27 cellular contexts compared by ENCODE assay signal in the genomic region with DNA sequence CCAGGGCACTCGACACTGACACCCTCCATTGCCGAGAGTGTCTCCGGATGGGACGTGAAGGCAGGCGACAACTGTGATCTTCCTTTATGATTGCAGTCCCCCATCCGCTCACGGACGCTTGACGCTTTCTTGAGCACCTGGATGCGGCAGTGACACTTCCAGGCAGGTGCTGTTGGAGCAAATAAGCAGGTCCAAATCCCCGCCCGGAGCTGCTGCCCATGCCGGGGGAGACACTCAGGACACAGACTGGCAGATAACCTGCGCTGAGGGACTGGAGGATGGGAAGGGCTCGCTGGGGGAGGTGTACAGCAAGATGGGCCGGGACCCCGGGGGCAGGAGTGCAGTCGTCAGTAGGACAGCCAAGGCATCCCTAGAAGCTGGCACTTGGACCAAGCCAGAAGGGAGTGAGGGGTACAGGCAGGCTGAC.
"Had no signal": no experiment of that assay in that cellular context is flagged by ENCODE, and none has a peak within 500 bp of the region (broad histone marks: within the 10 kb centered on the region; RNA-seq: fewer than 3 reads in every experiment).

No MANE protein-coding gene starts in this region.

- H3K27me3 ChIP-seq: Peyer's patch had no signal

- ATAC-seq: activated CD8-positive, alpha-beta memory T cell treated with anti-CD3 and anti-CD28 coated beads, Interleukin-2, amount 10 ng/mL, durations not matched to agents 7 days and 5 days; activated CD8-positive, alpha-beta T cell treated with anti-CD3 and anti-CD28 coated beads, Interleukin-2, amount 10 ng/mL, durations not matched to agents 7 days and 5 days; SK-N-SH treated with all-trans-retinoic acid at 6 μM for 48 hours; WTC11 had no signal

- H3K27me3 Mint-ChIP-seq: activated CD8-positive, alpha-beta memory T cell treated with anti-CD3 and anti-CD28 coated beads, Interleukin-2, amount 10 ng/mL, durations not matched to agents 7 days and 5 days; activated naive CD4-positive, alpha-beta T cell treated with anti-CD3 and anti-CD28 coated beads, Interleukin-2, amount 50 U/mL, for 24 hours had no signal

- H3K4me3 Mint-ChIP-seq: activated CD8-positive, alpha-beta memory T cell treated with anti-CD3 and anti-CD28 coated beads, Interleukin-2, amount 10 ng/mL, durations not matched to agents 7 days and 5 days; activated CD8-positive, alpha-beta T cell treated with anti-CD3 and anti-CD28 coated beads, Interleukin-2, amount 10 ng/mL, durations not matched to agents 7 days and 5 days; activated naive CD4-positive, alpha-beta T cell treated with anti-CD3 and anti-CD28 coated beads, Interleukin-2, amount 50 U/mL, for 24 hours; activated T-cell treated with anti-CD3 and anti-CD28 coated beads, Interleukin-2, amount 50 U/mL, for 24 hours; activated T-helper 1 cell treated with anti-CD3 and anti-CD28 coated beads, Interleukin-12 subunit alpha, Interleukin-12 subunit beta, Interleukin-2, Interleukin-4 antibody, amounts not matched to agents 30 ng/mL and 10 ng/mL and 1 ng/mL, durations not matched to agents 14 hours and 24 hours and 36 hours; IgD-negative memory B cell; T-helper 2 cell treated with Interferon-gamma antibody and Interleukin-4, amounts not matched to agents 5 μg/mL and 100 μg/mL, for 36 hours; WTC11 had no signal

- DNase-seq: activated CD4-positive, alpha-beta T cell treated with anti-CD3 and anti-CD28 coated beads for 48 hours; activated CD4-positive, alpha-beta T cell treated with anti-CD3 and anti-CD28 coated beads, Interleukin-2, amount 50 U/mL, for 4 hours; activated CD4-positive, CD25-positive, alpha-beta regulatory T cell treated with anti-CD3 and anti-CD28 coated beads, Interleukin-2, amount 50 U/mL, for 72 hours; activated CD8-positive, alpha-beta memory T cell treated with anti-CD3 and anti-CD28 coated beads, Interleukin-2, amount 10 ng/mL, durations not matched to agents 7 days and 5 days; activated CD8-positive, alpha-beta T cell treated with anti-CD3 and anti-CD28 coated beads, Interleukin-2, amount 10 ng/mL, durations not matched to agents 7 days and 5 days; activated effector memory CD4-positive, alpha-beta T cell treated with Interleukin-2 at 50 U/mL for 16 hours; activated naive CD4-positive, alpha-beta T cell; activated T-cell treated with anti-CD3 and anti-CD28 coated beads, Interleukin-2, amount 50 U/mL, for 24 hours; amygdala; KG1; MV-4-11; NCI-H1436 treated with DMSO at 0.1 percent for 48 hours; NCI-H187; NCI-H2081; NCI-H446; Right ventricle myocardium superior; SJCRH30; SW 1271 had no signal

- H3K4me1 ChIP-seq: breast epithelium, Peyer's patch, SJCRH30 had no signal

- H3K9me3 Mint-ChIP-seq: activated naive CD4-positive, alpha-beta T cell treated with anti-CD3 and anti-CD28 coated beads, Interleukin-2, amount 50 U/mL, for 24 hours; activated T-cell treated with anti-CD3 and anti-CD28 coated beads, Interleukin-2, amount 50 U/mL, for 24 hours; activated T-helper 1 cell treated with anti-CD3 and anti-CD28 coated beads, Interleukin-12 subunit alpha, Interleukin-12 subunit beta, Interleukin-2, Interleukin-4 antibody, amounts not matched to agents 30 ng/mL and 10 ng/mL and 1 ng/mL, durations not matched to agents 14 hours and 24 hours and 36 hours; T-helper 2 cell treated with Interferon-gamma antibody and Interleukin-4, amounts not matched to agents 5 μg/mL and 100 μg/mL, for 36 hours; WTC11 had no signal

- H3K36me3 ChIP-seq: breast epithelium, Peyer's patch, SJCRH30 had no signal

- H3K9me3 ChIP-seq: breast epithelium, Peyer's patch, SJCRH30 had no signal

- H3K27ac Mint-ChIP-seq: activated CD8-positive, alpha-beta memory T cell treated with anti-CD3 and anti-CD28 coated beads, Interleukin-2, amount 10 ng/mL, durations not matched to agents 7 days and 5 days; activated CD8-positive, alpha-beta T cell treated with anti-CD3 and anti-CD28 coated beads, Interleukin-2, amount 10 ng/mL, durations not matched to agents 7 days and 5 days; activated naive CD4-positive, alpha-beta T cell treated with anti-CD3 and anti-CD28 coated beads, Interleukin-2, amount 50 U/mL, for 24 hours; activated T-cell treated with anti-CD3 and anti-CD28 coated beads, Interleukin-2, amount 50 U/mL, for 24 hours; activated T-helper 1 cell treated with anti-CD3 and anti-CD28 coated beads, Interleukin-12 subunit alpha, Interleukin-12 subunit beta, Interleukin-2, Interleukin-4 antibody, amounts not matched to agents 30 ng/mL and 10 ng/mL and 1 ng/mL, durations not matched to agents 14 hours and 24 hours and 36 hours; IgD-negative memory B cell; T-helper 2 cell treated with Interferon-gamma antibody and Interleukin-4, amounts not matched to agents 5 μg/mL and 100 μg/mL, for 36 hours; WTC11 had no signal

- H3K36me3 Mint-ChIP-seq: activated CD8-positive, alpha-beta memory T cell treated with anti-CD3 and anti-CD28 coated beads, Interleukin-2, amount 10 ng/mL, durations not matched to agents 7 days and 5 days; activated naive CD4-positive, alpha-beta T cell treated with anti-CD3 and anti-CD28 coated beads, Interleukin-2, amount 50 U/mL, for 24 hours; IgD-negative memory B cell; WTC11 had no signal

- H3K4me1 Mint-ChIP-seq: activated CD8-positive, alpha-beta memory T cell treated with anti-CD3 and anti-CD28 coated beads, Interleukin-2, amount 10 ng/mL, durations not matched to agents 7 days and 5 days; activated naive CD4-positive, alpha-beta T cell treated with anti-CD3 and anti-CD28 coated beads, Interleukin-2, amount 50 U/mL, for 24 hours; IgD-negative memory B cell had no signal

- H3K27ac ChIP-seq: breast epithelium, Peyer's patch, RWPE1, SJCRH30 had no signal

- H3K4me3 ChIP-seq: breast epithelium, Peyer's patch, SJCRH30 had no signal
